ENCODE assay signal across 13 cellular contexts in the genomic region with DNA sequence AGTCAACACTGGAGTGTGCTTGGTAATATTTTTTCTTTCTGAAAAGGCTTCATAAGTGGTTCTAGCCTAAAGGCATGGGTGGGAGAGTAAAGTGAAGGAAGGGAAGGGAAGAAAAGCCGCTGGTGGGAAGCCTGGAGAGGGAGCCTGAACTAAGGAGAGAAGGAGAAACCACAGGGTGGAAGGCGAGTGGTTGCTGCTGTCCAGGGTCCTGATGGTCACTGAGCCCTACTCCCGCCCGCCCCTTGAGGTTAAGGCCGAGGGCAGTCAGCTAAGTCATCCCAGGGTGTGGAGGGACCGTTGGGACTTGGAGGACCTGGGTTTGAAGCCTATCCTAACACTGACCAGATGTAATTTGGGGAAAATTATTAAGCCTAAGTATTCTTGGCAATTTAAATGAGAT.
DNase-seq lines count a peak whose midpoint lies in the region; ATAC-seq and TF ChIP-seq lines count a peak whose summit lies in the region.
"Had no signal": no experiment of that assay in that cellular context is flagged by ENCODE, and none has a peak within 500 bp of the region (broad histone marks: within the 10 kb centered on the region; RNA-seq: fewer than 3 reads in every experiment).

No MANE protein-coding gene starts in this region.

- H3K4me1 ChIP-seq in RWPE2 (ENCODE audit: insufficient read depth, poor library complexity, severe bottlenecking) = no peaks in the 10 kb centered on the region

- H3K9me3 ChIP-seq in RWPE2 (ENCODE audit: severe bottlenecking) = no peaks in the 10 kb centered on the region

- DNase-seq in stimulated activated CD4-positive, alpha-beta T cell treated with anti-CD3 and anti-CD28 coated beads, Interleukin-15, amount 100 ng/mL, for 24 hours = peak; percentile 4
- DNase-seq in stimulated activated CD4-positive, alpha-beta T cell treated with anti-CD3 and anti-CD28 coated beads, Interleukin-2, amount 100 ng/mL, for 24 hours = no peak
- DNase-seq in RWPE2 (ENCODE audit: low spot score) (no peak), iPS DF 4.7 (ENCODE audit: extremely low read depth, low spot score) (peak; percentile 25), foreskin fibroblast (no peak), SK-N-DZ (ENCODE audit: low spot score) (no peak), NCI-H1436 treated with DMSO at 0.1 percent for 48 hours (lab: John Stamatoyannopoulos, UW) (no peak), EL (no peak)
- DNase-seq: hypothalamus, NCI-H1436, NCI-H69, posterior cingulate gyrus had no signal

- no peaks in the 10 kb centered on the region for H3K36me3 ChIP-seq in RWPE2 (ENCODE audit: low read depth)

- H3K27me3 ChIP-seq in RWPE2 (ENCODE audit: insufficient read depth, poor library complexity, severe bottlenecking) = peaks cover 2% of the 10 kb centered on the region

- ATAC-seq in RWPE2 (ENCODE audit: low read depth) = peak; percentile 42; the same call in 1 of the 3 replicates

- H3K27ac ChIP-seq in RWPE2 (ENCODE audit: poor library complexity, severe bottlenecking) = no peak overlapping the region
- H3K27ac ChIP-seq: epithelial cell of prostate had no signal

- TF ChIP-seq CTCF in RWPE2 (IDR thresholded peaks at IDR 0.05; ENCODE audit: poor library complexity, severe bottlenecking) = no peak
- no peak for TF ChIP-seq CTCF in foreskin fibroblast (IDR thresholded peaks at IDR 0.05; ENCODE audit: low read depth, low read length)

- no peak overlapping the region for H3K4me3 ChIP-seq in RWPE2 (ENCODE audit: severe bottlenecking)
- no peak overlapping the region for H3K4me3 ChIP-seq in foreskin fibroblast (ENCODE audit: low read depth in 1 of 2, low read length in 2 of 2)

Comparison
In these comparisons a context has a peak if more than half of its experiments do, and no peak if none do; other contexts are left out.
1. DNase-seq: peak in stimulated activated CD4-positive, alpha-beta T cell treated with anti-CD3 and anti-CD28 coated beads, Interleukin-15, amount 100 ng/mL, for 24 hours (single experiment) and iPS DF 4.7 (single experiment); none in stimulated activated CD4-positive, alpha-beta T cell treated with anti-CD3 and anti-CD28 coated beads, Interleukin-2, amount 100 ng/mL, for 24 hours (0 of 2), RWPE2 (single experiment), foreskin fibroblast (0 of 2), SK-N-DZ (single experiment), NCI-H1436 treated with DMSO at 0.1 percent for 48 hours (single experiment) and EL (single experiment).